Comparison of ENCODE assay signal across 15 cellular contexts in genomic region chr12:89092297-89092696, GRCh38.
"Had no signal": no experiment of that assay in that cellular context is flagged by ENCODE, and none has a peak within 500 bp of the region (broad histone marks: within the 10 kb centered on the region; RNA-seq: fewer than 3 reads in every experiment).

No MANE protein-coding gene starts in this region.

- H3K4me3 Mint-ChIP-seq: activated B cell treated with CpG ODN at 0.5 μM for 24 hours; dendritic cell treated with granulocyte-macrophage colony-stimulating factor and Interleukin-4, amounts not matched to agents 40 ng/mL and 50 ng/mL, for 4 days; memory B cell; naive thymus-derived CD4-positive, alpha-beta T cell had no signal

- DNase-seq: activated B cell treated with CpG ODN at 0.5 μM for 24 hours; effector memory CD4-positive, alpha-beta T cell; foreskin melanocyte; kidney glomerular epithelial cell; left ventricle myocardium superior; mucosa of descending colon; naive thymus-derived CD4-positive, alpha-beta T cell; ovary; sigmoid colon; spleen; SW 1271; tibial artery had no signal

- ATAC-seq: left ventricle myocardium superior; mucosa of descending colon; naive thymus-derived CD4-positive, alpha-beta T cell had no signal

- H3K4me1 Mint-ChIP-seq: activated B cell treated with CpG ODN at 0.5 μM for 24 hours had no signal

- H3K27ac Mint-ChIP-seq: activated B cell treated with CpG ODN at 0.5 μM for 24 hours; activated T-helper 2 cell treated with anti-CD3 and anti-CD28 coated beads, Interferon-gamma antibody, Interleukin-2, Interleukin-4, amounts not matched to agents 10 μg/mL and 5 μg/mL and 100 μg/mL, durations not matched to agents 14 hours and 24 hours and 36 hours; dendritic cell treated with granulocyte-macrophage colony-stimulating factor and Interleukin-4, amounts not matched to agents 40 ng/mL and 50 ng/mL, for 4 days; memory B cell; naive thymus-derived CD4-positive, alpha-beta T cell had no signal

- H3K27me3 Mint-ChIP-seq: dendritic cell treated with granulocyte-macrophage colony-stimulating factor and Interleukin-4, amounts not matched to agents 40 ng/mL and 50 ng/mL, for 4 days had no signal
